Comparison of ENCODE assay signal across 8 cellular contexts in the genomic region with DNA sequence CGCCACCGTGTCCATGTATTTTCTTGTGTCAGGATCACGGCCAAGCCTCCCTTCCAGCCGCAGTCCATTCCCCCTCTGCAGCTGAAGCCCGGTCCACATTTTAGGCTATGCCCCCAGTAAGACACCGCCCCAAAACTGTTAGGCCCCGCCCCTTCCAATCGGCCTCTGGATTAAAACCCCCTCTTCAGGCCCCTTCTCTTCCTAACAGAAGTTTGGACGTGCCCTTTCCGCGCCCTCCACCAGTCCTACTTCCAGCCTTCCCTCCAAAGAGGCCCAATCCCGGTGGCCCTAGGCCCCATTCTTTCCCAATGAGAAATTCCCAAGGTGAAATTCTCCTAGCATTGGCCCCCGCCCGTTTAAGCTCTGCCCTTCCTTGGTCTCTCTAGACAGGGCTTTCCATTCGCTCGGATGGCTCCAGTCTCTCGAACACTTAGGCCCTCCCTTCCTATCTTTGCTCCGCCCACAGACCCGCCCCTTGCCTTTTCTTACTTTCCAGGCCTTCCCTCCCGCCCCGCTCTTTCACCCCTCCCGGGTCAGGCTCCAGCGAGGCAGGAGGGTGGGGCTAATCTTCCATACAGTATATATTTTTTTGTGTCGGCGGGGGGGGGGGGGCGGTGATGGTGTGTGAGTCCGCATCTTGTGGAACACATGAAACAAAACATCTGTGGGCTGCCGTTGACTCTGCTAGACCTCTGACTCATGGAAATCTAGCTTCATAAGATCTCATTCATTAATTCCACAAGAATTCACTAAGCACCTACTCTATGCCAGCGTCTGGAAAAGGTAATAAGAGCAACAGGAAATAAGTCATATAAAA. TPM values are rescaled to one million over a fixed set of nuclear protein-coding genes. Genes with fewer than 3 reads are reported as not detected.
DNase-seq lines count a peak whose midpoint lies in the region; ATAC-seq, FAIRE-seq and TF ChIP-seq lines count a peak whose summit lies in the region.

No MANE protein-coding gene starts in this region.

- no peaks in the 10 kb centered on the region for H3K79me2 ChIP-seq in osteoblast (ENCODE audit: insufficient read depth, low read length)

- H3K27ac ChIP-seq in osteoblast (ENCODE audit: low read depth, low read length) (peak overlapping the region; percentile 75), thoracic aorta (peak overlapping the region in 1 of 2 donors; percentile 34), WERI-Rb-1 (no peak overlapping the region)

- no peak for DNase-seq in GM19239 (ENCODE audit: insufficient read length, low spot score)
- peak; percentile 26 for DNase-seq in NOMO-1 treated with dmso at 0.1 percent for 144 hours (lab: John Stamatoyannopoulos, UW; ENCODE audit: unreplicated experiment)
- peak; percentile 98 to 99 for DNase-seq in activated T-cell treated with anti-CD3 and anti-CD28 coated beads, Interleukin-2, amount 50 U/mL, for 48 hours
- DNase-seq in fibroblast of pulmonary artery (ENCODE audit: low read depth) = peak; percentile 98
- DNase-seq in osteoblast (ENCODE audit: insufficient read length, low spot score, missing footprints) = peak; percentile 97
- DNase-seq in thoracic aorta (ENCODE audit: low spot score) = no peak
- no peak for DNase-seq in WERI-Rb-1

- H3K9me3 ChIP-seq in osteoblast (ENCODE audit: low read depth, low read length) (no peaks in the 10 kb centered on the region), thoracic aorta (no peaks in the 10 kb centered on the region), WERI-Rb-1 (ENCODE audit: severe bottlenecking) (no peaks in the 10 kb centered on the region)

- no peaks in the 10 kb centered on the region for H4K20me1 ChIP-seq in osteoblast (ENCODE audit: insufficient read depth, low read length)

- H3K4me2 ChIP-seq in osteoblast (ENCODE audit: insufficient read depth, low read length) = peak overlapping the region; percentile 94

- H3K4me1 ChIP-seq in osteoblast (ENCODE audit: insufficient read depth, low read length) = peaks cover 4% of the 10 kb centered on the region
- peaks cover 4 to 18% of the 10 kb centered on the region in 2 donors for H3K4me1 ChIP-seq in thoracic aorta (ENCODE audit: control insufficient read depth in 1 of 2, low read depth in 2 of 2)

- H3K27me3 ChIP-seq in osteoblast (ENCODE audit: insufficient read depth, low read length) (no peaks in the 10 kb centered on the region), thoracic aorta (replicated peaks; ENCODE audit: insufficient read depth) (no peaks in the 10 kb centered on the region), WERI-Rb-1 (ENCODE audit: insufficient read depth, low read depth, severe bottlenecking) (no peaks in the 10 kb centered on the region)

- H3K36me3 ChIP-seq in osteoblast (ENCODE audit: insufficient read depth, low read length) (peaks cover 17% of the 10 kb centered on the region), thoracic aorta (peaks cover 27% of the 10 kb centered on the region), WERI-Rb-1 (peaks cover 62% of the 10 kb centered on the region)

- ATAC-seq in thoracic aorta (ENCODE audit: insufficient number of reproducible peaks, low FRiP score, low read depth) (no peak), GM19328 (IDR thresholded peaks at IDR 0.05; ENCODE audit: unreplicated experiment) (no peak)

- H3K4me3 ChIP-seq in fibroblast of pulmonary artery (replicated peaks; ENCODE audit: low read depth, low read length) = peak overlapping the region; percentile 92
- H3K4me3 ChIP-seq in osteoblast (ENCODE audit: insufficient read depth, low read length) = peak overlapping the region; percentile 92
- H3K4me3 ChIP-seq in thoracic aorta = peak overlapping the region; percentile 57
- H3K4me3 ChIP-seq in WERI-Rb-1 (ENCODE audit: low read depth, low read length) = no peak overlapping the region

- TF ChIP-seq CTCF in fibroblast of pulmonary artery (IDR thresholded peaks at IDR 0.05; ENCODE audit: low read length, missing control alignments) (no peak), osteoblast (IDR thresholded peaks at IDR 0.05; ENCODE audit: extremely low read depth, low read depth, low read length) (no peak), thoracic aorta (IDR thresholded peaks at IDR 0.05) (no peak), WERI-Rb-1 (IDR thresholded peaks at IDR 0.05; ENCODE audit: low read depth, low read length) (no peak)

- H2AFZ ChIP-seq in osteoblast (ENCODE audit: low read length) = peak overlapping the region; percentile 95

- FAIRE-seq in GM19239 (lab: Jason Lieb, UNC) = peak; percentile 75

RNA-seq across cellular contexts. Expression of a gene that starts 13.6 kb away (rescaled TPM):
- total RNA-seq in osteoblast (13.6 and 16.6 TPM in 2 replicates), thoracic aorta (100 to 1,000 TPM; 687 to 905 TPM)

RNA-seq across cellular contexts. Expression of a gene that starts 38.1 kb away (rescaled TPM):
- 16.3 and 18.9 TPM in 2 replicates for total RNA-seq in osteoblast
- total RNA-seq in thoracic aorta = 10 to 100 TPM; 36.0 to 78.4 TPM

Comparison
In these comparisons a context has a peak if more than half of its experiments do, and no peak if none do; other contexts are left out.
1. DNase-seq: peak in NOMO-1 treated with dmso at 0.1 percent for 144 hours (single experiment), activated T-cell treated with anti-CD3 and anti-CD28 coated beads, Interleukin-2, amount 50 U/mL, for 48 hours (2 of 2), fibroblast of pulmonary artery (single experiment) and osteoblast (single experiment); none in GM19239 (single experiment), thoracic aorta (single experiment) and WERI-Rb-1 (single experiment).
2. RNA of a gene that starts 13.6 kb away (total RNA-seq): 687 to 905 TPM in thoracic aorta; 13.6 to 16.6 TPM in osteoblast; every median in the first group is over 10 times any median in the second.